Comparison of ENCODE assay signal across 18 cellular contexts in the genomic region with DNA sequence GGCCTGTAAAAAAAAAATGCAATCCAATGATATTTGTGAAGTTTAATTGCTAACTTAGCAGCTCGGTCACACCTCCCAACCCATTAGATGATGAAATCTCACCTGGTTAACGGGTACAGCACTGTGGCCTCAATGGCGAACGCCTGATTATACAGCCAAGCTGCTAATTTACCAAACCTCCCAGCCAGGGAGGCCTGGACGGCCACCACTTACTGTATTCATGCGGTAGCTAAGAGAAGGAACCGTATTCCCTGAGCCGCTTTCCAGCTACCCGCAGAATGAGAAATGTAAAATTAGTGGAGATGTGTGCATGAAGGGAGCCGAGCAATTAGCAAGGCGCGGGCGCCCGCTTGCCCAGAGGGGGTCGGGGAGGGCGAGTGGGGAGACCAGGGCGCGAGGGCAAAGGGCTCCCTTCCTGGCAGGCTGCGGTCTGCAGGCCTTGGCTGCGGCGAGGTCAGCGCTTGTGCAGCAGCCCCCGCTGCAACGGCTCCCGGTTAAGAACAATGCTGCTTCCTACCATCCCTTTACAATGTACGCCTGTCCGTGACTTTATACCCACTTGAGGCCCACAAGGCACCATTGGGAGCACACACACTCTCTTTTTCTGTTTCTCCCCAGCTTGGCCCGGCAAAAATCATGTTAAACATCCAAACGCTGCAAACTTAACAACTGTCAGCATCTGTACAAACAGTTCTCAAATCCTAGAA.
"Had no signal": no experiment of that assay in that cellular context is flagged by ENCODE, and none has a peak within 500 bp of the region (broad histone marks: within the 10 kb centered on the region; RNA-seq: fewer than 3 reads in every experiment).

No MANE protein-coding gene starts in this region.

- DNase-seq: activated CD4-positive, alpha-beta T cell treated with anti-CD3 and anti-CD28 coated beads, Interleukin-2, amount 10 ng/mL, durations not matched to agents 7 days and 5 days; activated CD4-positive, CD25-positive, alpha-beta regulatory T cell; activated naive CD4-positive, alpha-beta T cell; activated T-cell treated with anti-CD3 and anti-CD28 coated beads for 4 hours; aorta; dermis blood vessel endothelial cell; kidney; left ventricle myocardium inferior; naive thymus-derived CD8-positive, alpha-beta T cell; occipital lobe; small intestine; stimulated activated CD4-positive, alpha-beta T cell treated with anti-CD3 and anti-CD28 coated beads, Interleukin-4, amount 100 ng/mL, for 4 hours; stimulated activated CD8-positive, alpha-beta memory T cell treated with anti-CD3 and anti-CD28 coated beads, Interleukin-4, amount 100 ng/mL, for 48 hours; stimulated activated naive CD4-positive, alpha-beta T cell treated with Interleukin-2 at 50 U/mL for 16 hours; transverse colon had no signal

- H3K27ac ChIP-seq: breast epithelium, hepatocyte, left ventricle myocardium inferior, right atrium auricular region, transverse colon had no signal

- H3K4me3 ChIP-seq: breast epithelium, hepatocyte, left ventricle myocardium inferior, right atrium auricular region, transverse colon had no signal

- H3K9me3 ChIP-seq: breast epithelium, left ventricle myocardium inferior, right atrium auricular region, transverse colon had no signal

- H3K27ac Mint-ChIP-seq: activated CD4-positive, alpha-beta T cell treated with anti-CD3 and anti-CD28 coated beads, Interleukin-2, amount 10 ng/mL, durations not matched to agents 7 days and 5 days; naive thymus-derived CD8-positive, alpha-beta T cell had no signal

- H3K36me3 ChIP-seq: breast epithelium, left ventricle myocardium inferior, right atrium auricular region, transverse colon had no signal

- H3K9me3 Mint-ChIP-seq: activated CD4-positive, alpha-beta T cell treated with anti-CD3 and anti-CD28 coated beads, Interleukin-2, amount 10 ng/mL, durations not matched to agents 7 days and 5 days; naive thymus-derived CD8-positive, alpha-beta T cell had no signal

- H3K79me2 ChIP-seq: hepatocyte had no signal

- H2AFZ ChIP-seq: hepatocyte had no signal

- H3K4me3 Mint-ChIP-seq: activated CD4-positive, alpha-beta T cell treated with anti-CD3 and anti-CD28 coated beads, Interleukin-2, amount 10 ng/mL, durations not matched to agents 7 days and 5 days had no signal

- H3K4me1 ChIP-seq: breast epithelium had no signal

- H3K27me3 ChIP-seq: breast epithelium, right atrium auricular region had no signal

- H3K36me3 Mint-ChIP-seq: naive thymus-derived CD8-positive, alpha-beta T cell had no signal

- H3K4me2 ChIP-seq: hepatocyte had no signal
